9 cellular contexts compared by ENCODE assay signal in the genomic region with DNA sequence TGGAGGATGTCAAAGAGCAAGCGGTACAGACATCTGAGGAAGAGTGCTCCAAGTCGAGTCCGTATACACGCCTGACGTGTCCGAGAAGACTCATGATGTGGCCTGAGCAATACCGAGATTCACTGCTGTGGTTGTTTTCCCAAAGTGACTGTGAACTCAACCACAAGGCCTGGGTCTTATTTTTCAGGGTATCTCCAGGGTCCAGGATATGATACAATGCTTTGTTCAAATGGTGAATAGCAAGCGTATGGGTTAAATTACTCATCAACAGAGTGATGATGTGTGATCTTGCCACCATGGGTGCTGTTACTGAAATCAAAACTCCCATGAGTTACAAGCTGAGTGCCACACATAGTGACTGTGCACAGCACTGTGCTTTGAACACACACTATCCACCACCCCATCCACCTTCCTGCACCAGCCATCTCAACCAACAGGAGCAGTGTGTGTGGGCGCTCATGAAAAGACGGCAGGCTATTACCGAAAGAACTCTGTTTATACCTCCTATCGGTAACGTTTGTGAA.
A peak's percentile ranks its signal among the peaks of the same experiment; 100 is the strongest.
DNase-seq lines count a peak whose midpoint lies in the region; ATAC-seq and TF ChIP-seq lines count a peak whose summit lies in the region.
"Had no signal": no experiment of that assay in that cellular context is flagged by ENCODE, and none has a peak within 500 bp of the region (broad histone marks: within the 10 kb centered on the region; RNA-seq: fewer than 3 reads in every experiment).

No MANE protein-coding gene starts in this region.

- POLR2A ChIA-PET in PC-3 (lab: Charles Lee; ENCODE audit: unreplicated experiment) = no interaction called here

- peak; percentile 91 for ATAC-seq in HG03159 (IDR thresholded peaks at IDR 0.05; ENCODE audit: unreplicated experiment)
- ATAC-seq in PC-3 = no peak

- no TSS peak for BruUV-seq in PC-3 (replicated peaks; lab: Mats Ljungman, UMichigan)

- no peaks in the 10 kb centered on the region for H3K9me2 ChIP-seq in PC-3 (replicated peaks; ENCODE audit: low read length)

- H3K9me3 ChIP-seq in PC-3 (ENCODE audit: low read length) = no peaks in the 10 kb centered on the region

- no peaks in the 10 kb centered on the region for H4K20me1 ChIP-seq in PC-3 (ENCODE audit: low read length)

- H3K9ac ChIP-seq in PC-3 (ENCODE audit: low read length) = no peak overlapping the region

- no peaks in the 10 kb centered on the region for H3F3A ChIP-seq in PC-3 (ENCODE audit: low read length, unreplicated experiment)

- H3K27me3 ChIP-seq in PC-3 (ENCODE audit: low read length) (peaks cover 5% of the 10 kb centered on the region; the same call in 1 of the 2 replicates), H7 (ENCODE audit: control insufficient read depth, insufficient read depth, low read length) (no peaks in the 10 kb centered on the region)

- H3K79me2 ChIP-seq in PC-3 (ENCODE audit: low read length) = no peaks in the 10 kb centered on the region

- TF ChIP-seq CTCF in PC-3 (conservative IDR thresholded peaks at IDR 0.05; ENCODE audit: low read depth, low read length) = no peak

- intact Hi-C loops in PC-3 (cut with micrococcal nuclease) = no loop called here

- no peak overlapping the region for H3K4me3 ChIP-seq in PC-3 (ENCODE audit: low read length)
- no peak overlapping the region for H3K4me3 ChIP-seq in H7 (ENCODE audit: insufficient read depth, low read depth, low read length)

- peak; percentile 6 for DNase-seq in NK-92 treated with Interleukin-12 subunit alpha and Interleukin-12 subunit beta, amount 100 ng/mL, for 24 hours (lab: John Stamatoyannopoulos, UW)
- DNase-seq in NK-92 (lab: John Stamatoyannopoulos, UW; ENCODE audit: unreplicated experiment) (no peak), PC-3 (no peak), H7 (no peak), NCI-H1930 (lab: John Stamatoyannopoulos, UW) (no peak)
- DNase-seq in activated T-helper 9 cell treated with anti-CD3 and anti-CD28 coated beads, Interleukin-2, amount 50 U/mL, for 16 hours (ENCODE audit: low read depth) = peak; percentile 51
- peak; percentile 37 for DNase-seq in stimulated activated CD4-positive, alpha-beta T cell treated with anti-CD3 and anti-CD28 coated beads, Interleukin-2, amount 100 ng/mL, for 4 hours (ENCODE audit: low read depth)

- no peak overlapping the region for H3K27ac ChIP-seq in PC-3 (ENCODE audit: low read length)
- H3K27ac ChIP-seq: 22Rv1 had no signal

- no peaks in the 10 kb centered on the region for H3K4me1 ChIP-seq in PC-3 (ENCODE audit: insufficient read depth, low read length)

- H3K36me3 ChIP-seq in PC-3 (ENCODE audit: low read depth, low read length) (no peaks in the 10 kb centered on the region), H7 (replicated peaks; ENCODE audit: control insufficient read depth, insufficient read depth, low read length) (peaks cover 8% of the 10 kb centered on the region)

- no peak overlapping the region for H3K4me2 ChIP-seq in PC-3 (ENCODE audit: low read length)

- CTCF ChIA-PET in PC-3 (lab: Charles Lee) = no interaction called here

- no peak overlapping the region for H2AFZ ChIP-seq in PC-3 (ENCODE audit: low read length)

Comparison
In these comparisons a context has a peak if more than half of its experiments do, and no peak if none do; other contexts are left out.
1. DNase-seq: peak in NK-92 treated with Interleukin-12 subunit alpha and Interleukin-12 subunit beta, amount 100 ng/mL, for 24 hours (single experiment), activated T-helper 9 cell treated with anti-CD3 and anti-CD28 coated beads, Interleukin-2, amount 50 U/mL, for 16 hours (single experiment) and stimulated activated CD4-positive, alpha-beta T cell treated with anti-CD3 and anti-CD28 coated beads, Interleukin-2, amount 100 ng/mL, for 4 hours (single experiment); none in NK-92 (single experiment), PC-3 (single experiment), H7 (single experiment) and NCI-H1930 (0 of 2).